ENCODE assay signal across 8 cellular contexts in the genomic region with DNA sequence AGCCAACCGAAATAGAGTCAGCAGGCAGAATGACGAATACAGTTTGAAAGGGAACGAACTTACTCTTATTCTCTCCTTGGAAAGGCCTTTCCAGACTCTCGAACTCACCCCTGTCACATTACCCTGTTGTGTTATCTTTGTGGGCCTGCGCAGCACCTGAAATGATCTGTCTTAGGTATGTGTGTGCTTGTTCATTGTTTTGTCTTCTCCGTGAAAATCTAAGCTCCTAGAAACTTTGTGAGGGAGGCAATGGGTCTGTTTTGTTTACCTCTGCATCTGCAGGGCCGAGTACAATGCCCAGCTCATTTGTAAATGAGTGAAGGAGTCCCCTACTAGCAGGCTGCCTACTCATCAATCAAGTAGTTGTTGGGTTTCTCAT. TPM values are rescaled to one million over a fixed set of nuclear protein-coding genes. Genes with fewer than 3 reads are reported as not detected.
DNase-seq lines count a peak whose midpoint lies in the region; ATAC-seq and TF ChIP-seq lines count a peak whose summit lies in the region.

No MANE protein-coding gene starts in this region.

- TF ChIP-seq POLR2A in body of pancreas (IDR thresholded peaks at IDR 0.05), result no peak

- CTCF ChIA-PET in A673 (lab: Charles Lee), result no interaction called here

- ATAC-seq in GM21528 (IDR thresholded peaks at IDR 0.05; ENCODE audit: low FRiP score, unreplicated experiment) (peak; percentile 5), body of pancreas (no peak), GM21360 (IDR thresholded peaks at IDR 0.05; ENCODE audit: unreplicated experiment) (no peak)

- peak overlapping the region; percentile 60 to 65 for H3K9ac ChIP-seq in mucosa of rectum (ENCODE audit: low read depth in 1 of 2, low read length in 2 of 2)

- H3K9me3 ChIP-seq in A673 (ENCODE audit: low read depth, low read length, poor library complexity, severe bottlenecking) (no peaks in the 10 kb centered on the region), body of pancreas (no peaks in the 10 kb centered on the region), mucosa of rectum (ENCODE audit: control insufficient read depth in 2 of 2, low read length in 2 of 2) (no peaks in the 10 kb centered on the region)

- H3K27me3 ChIP-seq in A673 (replicated peaks; ENCODE audit: insufficient read depth, low read depth, low read length, poor library complexity) (no peaks in the 10 kb centered on the region), body of pancreas (no peaks in the 10 kb centered on the region), mucosa of rectum (ENCODE audit: control insufficient read depth in 2 of 2, insufficient read depth in 2 of 2, low read length in 2 of 2) (no peaks in the 10 kb centered on the region)

- H3K27ac ChIP-seq in A673 (ENCODE audit: low read depth, low read length, poor library complexity, severe bottlenecking) (peak overlapping the region; percentile 63), body of pancreas (peak overlapping the region; percentile 54 to 78 (median 68)), mucosa of rectum (ENCODE audit: low read depth in 2 of 2, low read length in 2 of 2) (peak overlapping the region; percentile 78 to 84)

- POLR2A ChIA-PET in A673 (lab: Charles Lee; ENCODE audit: low non-redundant PET), result no interaction called here

- no peaks in the 10 kb centered on the region for H3K36me3 ChIP-seq in A673 (ENCODE audit: insufficient read depth, low read length, poor library complexity, severe bottlenecking)
- H3K36me3 ChIP-seq in body of pancreas (replicated peaks in 1 of 2; ENCODE audit: insufficient read depth in 1 of 2, low read depth in 2 of 2), result no peaks in the 10 kb centered on the region
- H3K36me3 ChIP-seq in mucosa of rectum (ENCODE audit: control insufficient read depth in 2 of 2, insufficient read depth in 2 of 2, low read length in 2 of 2), result no peaks in the 10 kb centered on the region

- TF ChIP-seq CTCF in A673 (conservative IDR thresholded peaks at IDR 0.05; ENCODE audit: low read depth, low read length), result no peak
- no peak for TF ChIP-seq CTCF in body of pancreas (IDR thresholded peaks at IDR 0.05)

- intact Hi-C loops in A673 (cut with micrococcal nuclease; ENCODE audit: unreplicated experiment) (no loop called here), body of pancreas (cut with DNase I) (no loop called here)

- BruUV-seq in A673 (replicated peaks; lab: Mats Ljungman, UMichigan), result TSS peak; percentile 71

- DNase-seq in A673 (ENCODE audit: low spot score) (no peak), body of pancreas (no peak), NCI-H69 (lab: John Stamatoyannopoulos, UW) (no peak), amygdala (lab: John Stamatoyannopoulos, UW) (no peak), 8988T (no peak)

- peaks cover 32% of the 10 kb centered on the region for H3K4me1 ChIP-seq in A673 (ENCODE audit: insufficient read depth, low read length, poor library complexity, severe bottlenecking)
- H3K4me1 ChIP-seq in body of pancreas, result peaks cover 23% of the 10 kb centered on the region
- H3K4me1 ChIP-seq in mucosa of rectum (ENCODE audit: control insufficient read depth in 2 of 2, insufficient read depth in 2 of 2, low read length in 2 of 2), result peaks cover 10 to 11% of the 10 kb centered on the region in 2 donors

- 26 to 34% methylated on average over 7 of the region's 7 CpGs for WGBS in body of pancreas, 2 donors

- peak overlapping the region; percentile 6 for H3K4me3 ChIP-seq in A673 (ENCODE audit: low read depth, low read length, poor library complexity, severe bottlenecking)
- no peak overlapping the region for H3K4me3 ChIP-seq in body of pancreas
- H3K4me3 ChIP-seq in mucosa of rectum (ENCODE audit: low read length in 2 of 2), result peak overlapping the region; percentile 73 to 79

RNA-seq across cellular contexts. Expression of a gene that starts 19.6 kb away (rescaled TPM):
- total RNA-seq in A673 (2021) (1,533 and 1,602 TPM in 2 replicates), body of pancreas (10 to 100 TPM; 54.4 to 97.3 TPM)

RNA-seq across cellular contexts. Expression of a gene that starts 23.8 kb away (rescaled TPM):
- total RNA-seq in A673 (2021) (0.21 TPM in 1 of 2 replicates, not detected in the other), body of pancreas (not detected)

Comparison
In these comparisons a context has a peak if more than half of its experiments do, and no peak if none do; other contexts are left out.
1. H3K4me3 ChIP-seq: peak in A673 (single experiment) and mucosa of rectum (2 of 2); none in body of pancreas (0 of 2).
2. RNA of a gene that starts 19.6 kb away (total RNA-seq): 1,533 to 1,602 TPM in A673; 54.4 to 97.3 TPM in body of pancreas; every median in the first group is over 10 times any median in the second.
3. Peak in every context shown above with its lines, with median percentiles within 50 percentile points of each other: H3K27ac ChIP-seq.